ENCODE assay signal across 10 cellular contexts in genomic region chr7:105389889-105390288, GRCh38. TPM values are rescaled to one million over a fixed set of nuclear protein-coding genes. Genes with fewer than 3 reads are reported as not detected.
DNase-seq lines count a peak whose midpoint lies in the region; ATAC-seq and TF ChIP-seq lines count a peak whose summit lies in the region.
"Had no signal": no experiment of that assay in that cellular context is flagged by ENCODE, and none has a peak within 500 bp of the region (broad histone marks: within the 10 kb centered on the region; RNA-seq: fewer than 3 reads in every experiment).

No MANE protein-coding gene starts in this region.

- H3K4me1 ChIP-seq in CD4-positive, alpha-beta memory T cell (ENCODE audit: insufficient read depth, low read length) = peaks cover 27% of the 10 kb centered on the region
- H3K4me1 ChIP-seq in GM23338 (ENCODE audit: insufficient read depth) (peaks cover 8% of the 10 kb centered on the region), gastrocnemius medialis (peaks cover 9 to 12% of the 10 kb centered on the region in 2 donors)

- POLR2A ChIA-PET in CD4-positive, alpha-beta memory T cell (lab: Charles Lee; ENCODE audit: partially characterized antibody) = interaction anchor here (0.9 to 3.2 kb wide), 3 partner anchors 37 to 409 kb away, joined by 4 to 48 read pairs (median 5); no protein-coding TSS in a partner anchor

- peaks cover 30% of the 10 kb centered on the region for H3K79me2 ChIP-seq in GM23338 (replicated peaks; ENCODE audit: insufficient read depth)

- no peak for DNase-seq in CD4-positive, alpha-beta memory T cell
- DNase-seq in GM23338 (ENCODE audit: low spot score) (no peak), natural killer cell (no peak), gastrocnemius medialis (no peak)
- no peak for DNase-seq in activated T-helper 2 cell treated with anti-CD3 and anti-CD28 coated beads, Interferon-gamma antibody, Interleukin-2, Interleukin-4, amounts not matched to agents 10 μg/mL and 5 μg/mL and 100 μg/mL, durations not matched to agents 14 hours and 24 hours and 36 hours (ENCODE audit: low spot score)
- no peak for DNase-seq in stimulated activated CD8-positive, alpha-beta memory T cell treated with anti-CD3 and anti-CD28 coated beads, Interleukin-4, amount 100 ng/mL, for 48 hours
- DNase-seq: activated effector memory CD4-positive, alpha-beta T cell treated with anti-CD3 and anti-CD28 coated beads, Interleukin-2, amount 50 U/mL, for 16 hours; NCI-H2029 treated with DMSO at 0.1 percent for 48 hours had no signal

- no peaks in the 10 kb centered on the region for H3F3A ChIP-seq in GM23338 (replicated peaks; ENCODE audit: low read depth)

- intact Hi-C loops in CD4-positive, alpha-beta memory T cell (cut with micrococcal nuclease) = loop anchor here (5.0 to 10.0 kb wide), 3 partner anchors 55 to 142 kb away; partner anchors contain the start of gene RINT1
- intact Hi-C loops in activated T-helper 2 cell treated with anti-CD3 and anti-CD28 coated beads, Interferon-gamma antibody, Interleukin-2, Interleukin-4, amounts not matched to agents 10 μg/mL and 5 μg/mL and 100 μg/mL, durations not matched to agents 14 hours and 24 hours and 36 hours (cut with micrococcal nuclease) = loop anchor here (2.0 to 5.0 kb wide), 2 partner anchors 37 to 93 kb away; no protein-coding TSS in a partner anchor
- intact Hi-C loops in natural killer cell (cut with micrococcal nuclease) = no loop called here
- intact Hi-C loops in gastrocnemius medialis (cut with DNase I; ENCODE audit: low total_unique reads) = loop anchor here (2.0 to 5.0 kb wide), 4 partner anchors 53 to 407 kb away; partner anchors contain the start of gene PUS7

- peaks cover 4 to 10% of the 10 kb centered on the region in 2 donors for H3K36me3 Mint-ChIP-seq in CD4-positive, alpha-beta memory T cell
- H3K36me3 Mint-ChIP-seq in GM23338 (ENCODE audit: low read depth) (peaks cover 15% of the 10 kb centered on the region), natural killer cell (no peaks in the 10 kb centered on the region)
- H3K36me3 Mint-ChIP-seq in activated T-helper 2 cell treated with anti-CD3 and anti-CD28 coated beads, Interferon-gamma antibody, Interleukin-2, Interleukin-4, amounts not matched to agents 10 μg/mL and 5 μg/mL and 100 μg/mL, durations not matched to agents 14 hours and 24 hours and 36 hours (ENCODE audit: low read depth) = peaks cover 9% of the 10 kb centered on the region

- no peak for TF ChIP-seq POLR2A in gastrocnemius medialis (IDR thresholded peaks at IDR 0.05)

- ATAC-seq in GM23338 (no peak), natural killer cell (no peak), HG02588 (IDR thresholded peaks at IDR 0.05; ENCODE audit: unreplicated experiment) (no peak), gastrocnemius medialis (no peak)

- no peak overlapping the region for H3K4me3 ChIP-seq in CD4-positive, alpha-beta memory T cell (ENCODE audit: low read length in 2 of 2)
- H3K4me3 ChIP-seq in GM23338 = no peak overlapping the region
- no peak overlapping the region for H3K4me3 ChIP-seq in gastrocnemius medialis

- H3K36me3 ChIP-seq in CD4-positive, alpha-beta memory T cell (ENCODE audit: insufficient read depth, low read length) = no peaks in the 10 kb centered on the region
- H3K36me3 ChIP-seq in GM23338 (ENCODE audit: insufficient read depth) = no peaks in the 10 kb centered on the region
- H3K36me3 ChIP-seq in gastrocnemius medialis = no peaks in the 10 kb centered on the region

- H3K27me3 Mint-ChIP-seq in CD4-positive, alpha-beta memory T cell = no peaks in the 10 kb centered on the region
- H3K27me3 Mint-ChIP-seq in GM23338 (ENCODE audit: insufficient read depth, low read depth, poor library complexity) (peaks cover 15% of the 10 kb centered on the region), natural killer cell (ENCODE audit: low read depth in 2 of 2) (no peaks in the 10 kb centered on the region)
- H3K27me3 Mint-ChIP-seq in activated T-helper 2 cell treated with anti-CD3 and anti-CD28 coated beads, Interferon-gamma antibody, Interleukin-2, Interleukin-4, amounts not matched to agents 10 μg/mL and 5 μg/mL and 100 μg/mL, durations not matched to agents 14 hours and 24 hours and 36 hours (ENCODE audit: low read depth) = no peaks in the 10 kb centered on the region

- H3K4me3 Mint-ChIP-seq in CD4-positive, alpha-beta memory T cell = peak overlapping the region; percentile 24 to 99 (median 99)
- H3K4me3 Mint-ChIP-seq in GM23338 (peak overlapping the region; percentile 93; the same call in 2 of the 3 replicates), natural killer cell (peak overlapping the region; percentile 97)
- peak overlapping the region; percentile 97 for H3K4me3 Mint-ChIP-seq in activated T-helper 2 cell treated with anti-CD3 and anti-CD28 coated beads, Interferon-gamma antibody, Interleukin-2, Interleukin-4, amounts not matched to agents 10 μg/mL and 5 μg/mL and 100 μg/mL, durations not matched to agents 14 hours and 24 hours and 36 hours (ENCODE audit: low read depth)

- H3K27ac ChIP-seq in CD4-positive, alpha-beta memory T cell (ENCODE audit: low read depth, low read length) = no peak overlapping the region
- H3K27ac ChIP-seq in GM23338 (ENCODE audit: low read depth) (no peak overlapping the region), gastrocnemius medialis (peak overlapping the region in 1 of 4 donors; percentile 59)
- H3K27ac ChIP-seq: KMS-11 had no signal

- CTCF ChIA-PET in CD4-positive, alpha-beta memory T cell (lab: Charles Lee; ENCODE audit: partially characterized antibody) = interaction anchor here (1.3 kb wide), 1 partner anchor 37 kb away, joined by 8 read pairs; no protein-coding TSS in a partner anchor

- H3K27ac Mint-ChIP-seq in CD4-positive, alpha-beta memory T cell = peak overlapping the region; percentile 10 to 99 (median 89)
- H3K27ac Mint-ChIP-seq in GM23338 = no peak overlapping the region
- H3K27ac Mint-ChIP-seq in activated T-helper 2 cell treated with anti-CD3 and anti-CD28 coated beads, Interferon-gamma antibody, Interleukin-2, Interleukin-4, amounts not matched to agents 10 μg/mL and 5 μg/mL and 100 μg/mL, durations not matched to agents 14 hours and 24 hours and 36 hours = no peak overlapping the region
- H3K27ac Mint-ChIP-seq in natural killer cell = peak overlapping the region; percentile 79 to 96

- H4K20me1 ChIP-seq in GM23338 (replicated peaks; ENCODE audit: insufficient read depth) = peaks cover 18% of the 10 kb centered on the region

- TF ChIP-seq CTCF in GM23338 (conservative IDR thresholded peaks at IDR 0.05; ENCODE audit: low read depth in 2 of 2) = no peak
- TF ChIP-seq CTCF in natural killer cell (IDR thresholded peaks at IDR 0.05) = no peak
- no peak for TF ChIP-seq CTCF in gastrocnemius medialis (IDR thresholded peaks at IDR 0.05 in 4 of 5, conservative IDR thresholded peaks at IDR 0.05 in 1 of 5)

- peaks cover 25 to 41% (median 31%) of the 10 kb centered on the region in 4 donors for H3K4me1 Mint-ChIP-seq in CD4-positive, alpha-beta memory T cell
- peaks cover 14% of the 10 kb centered on the region for H3K4me1 Mint-ChIP-seq in GM23338
- H3K4me1 Mint-ChIP-seq in activated T-helper 2 cell treated with anti-CD3 and anti-CD28 coated beads, Interferon-gamma antibody, Interleukin-2, Interleukin-4, amounts not matched to agents 10 μg/mL and 5 μg/mL and 100 μg/mL, durations not matched to agents 14 hours and 24 hours and 36 hours (ENCODE audit: low read depth) = peaks cover 20% of the 10 kb centered on the region
- H3K4me1 Mint-ChIP-seq in natural killer cell = peaks cover 26 to 30% of the 10 kb centered on the region in 2 donors

- no peak overlapping the region for H2AFZ ChIP-seq in GM23338

- no peak overlapping the region for H3K4me2 ChIP-seq in GM23338

- peaks cover 0 to 4% (median 0%) of the 10 kb centered on the region in 8 donors for H3K9me3 Mint-ChIP-seq in CD4-positive, alpha-beta memory T cell
- peaks cover 3% of the 10 kb centered on the region; the same call in 2 of the 3 replicates for H3K9me3 Mint-ChIP-seq in GM23338
- H3K9me3 Mint-ChIP-seq in activated T-helper 2 cell treated with anti-CD3 and anti-CD28 coated beads, Interferon-gamma antibody, Interleukin-2, Interleukin-4, amounts not matched to agents 10 μg/mL and 5 μg/mL and 100 μg/mL, durations not matched to agents 14 hours and 24 hours and 36 hours = no peaks in the 10 kb centered on the region
- H3K9me3 Mint-ChIP-seq in natural killer cell = no peaks in the 10 kb centered on the region

- in situ Hi-C loops in gastrocnemius medialis (cut with MboI; ENCODE audit: low sequenced_read_pairs in 4 of 4) = no loop called here

- no peaks in the 10 kb centered on the region for H3K9me2 ChIP-seq in GM23338 (ENCODE audit: insufficient read depth)

- H3K9me3 ChIP-seq in CD4-positive, alpha-beta memory T cell (ENCODE audit: control insufficient read depth in 1 of 2, low read length in 2 of 2) = no peaks in the 10 kb centered on the region
- no peaks in the 10 kb centered on the region for H3K9me3 ChIP-seq in gastrocnemius medialis

- H3K27me3 ChIP-seq in CD4-positive, alpha-beta memory T cell (ENCODE audit: insufficient read depth, low read length) = no peaks in the 10 kb centered on the region
- H3K27me3 ChIP-seq in GM23338 (ENCODE audit: insufficient read depth) (peaks cover 9% of the 10 kb centered on the region), gastrocnemius medialis (no peaks in the 10 kb centered on the region)

TF ChIP-seq in GM23338, 12 proteins besides CTCF, POLR2A, EP300 and RAD21:
- no peak for TF ChIP-seq ETS1 (IDR thresholded peaks at IDR 0.05)

RNA-seq across cellular contexts. Expression of gene SRPK2, which starts 1.2 kb away (rescaled TPM):
- total RNA-seq in CD4-positive, alpha-beta memory T cell = 10 to 100 TPM; 54.7 to 55.2 TPM
- 10 to 100 TPM; 36.0 to 48.7 TPM for polyA plus RNA-seq in CD4-positive, alpha-beta memory T cell
- 66.3 and 85.4 TPM in 2 replicates for total RNA-seq in GM23338 (2014; rRNA removed; shearing (Covaris generic))
- 73.0 and 91.5 TPM in 2 replicates for polyA plus RNA-seq in GM23338 (2016; fragmentation: Nextera tagmentation; extraction: Ambion mirVana)
- 50.9 and 54.7 TPM in 2 replicates for total RNA-seq in activated T-helper 2 cell treated with anti-CD3 and anti-CD28 coated beads, Interferon-gamma antibody, Interleukin-2, Interleukin-4, amounts not matched to agents 10 μg/mL and 5 μg/mL and 100 μg/mL, durations not matched to agents 14 hours and 24 hours and 36 hours
- 100 to 1,000 TPM; 103 to 121 (median 108) TPM for total RNA-seq in natural killer cell
- 10 to 100 TPM; 18.1 to 49.0 (median 21.3) TPM for total RNA-seq in gastrocnemius medialis

Comparison
In these comparisons a context has a peak if more than half of its experiments do, and no peak if none do; other contexts are left out.
1. H3K27ac Mint-ChIP-seq: peak in CD4-positive, alpha-beta memory T cell (7 of 7) and natural killer cell (2 of 2); none in GM23338 (single experiment) and activated T-helper 2 cell treated with anti-CD3 and anti-CD28 coated beads, Interferon-gamma antibody, Interleukin-2, Interleukin-4, amounts not matched to agents 10 μg/mL and 5 μg/mL and 100 μg/mL, durations not matched to agents 14 hours and 24 hours and 36 hours (single experiment).
2. Peak in every context shown above with its lines, with median percentiles within 50 percentile points of each other: H3K4me3 Mint-ChIP-seq.